In the genomic region with DNA sequence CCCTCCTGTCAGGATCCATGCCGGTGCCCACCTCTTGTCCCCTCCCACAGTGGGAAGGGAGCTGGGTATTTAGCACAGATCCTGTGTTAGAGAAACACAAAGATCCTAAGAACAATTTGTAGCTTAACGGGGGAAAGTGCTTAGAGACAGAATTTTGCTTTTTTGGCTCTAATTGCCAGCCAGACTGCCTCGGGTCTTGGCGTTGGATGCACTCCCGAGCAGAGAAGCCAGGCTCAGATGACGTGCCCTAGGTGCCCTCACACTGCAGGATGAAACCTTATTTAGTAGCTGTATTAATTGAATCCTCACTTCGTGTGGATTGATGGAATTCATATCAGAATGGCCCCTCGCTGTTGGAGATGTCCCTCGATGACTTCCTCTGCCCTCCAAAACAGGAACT, we compare ENCODE assay signal across 21 cellular contexts.
"Had no signal": no experiment of that assay in that cellular context is flagged by ENCODE, and none has a peak within 500 bp of the region (broad histone marks: within the 10 kb centered on the region; RNA-seq: fewer than 3 reads in every experiment).

No MANE protein-coding gene starts in this region.

- H3K4me1 ChIP-seq: heart left ventricle, neural progenitor cell, pancreas, tibial artery, uterus had no signal

- H3K9me3 ChIP-seq: pancreas, tibial artery, upper lobe of left lung, uterus had no signal

- DNase-seq: cortex of kidney; effector memory CD4-positive, alpha-beta T cell; heart left ventricle; hippocampal formation; kidney glomerular epithelial cell; occipital lobe; pancreas; right cardiac atrium; small intestine; stimulated activated CD4-positive, alpha-beta T cell treated with anti-CD3 and anti-CD28 coated beads, Interleukin-12 subunit alpha, Interleukin-12 subunit beta, amount 100 ng/mL, for 4 hours; stimulated activated naive CD4-positive, alpha-beta T cell; tibial artery; upper lobe of left lung; uterus had no signal

- H3K9ac ChIP-seq: neural progenitor cell had no signal

- H2AFZ ChIP-seq: neural progenitor cell had no signal

- H3K4me3 Mint-ChIP-seq: memory B cell; mesothelial cell of epicardium; natural killer cell treated with Interleukin-12 subunit alpha and Interleukin-12 subunit beta and Interleukin-15 and Interleukin-18, amount 100 ng/mL, for 72 hours; neural progenitor cell had no signal

- H3K36me3 ChIP-seq: heart left ventricle, neural progenitor cell, pancreas, tibial artery, upper lobe of left lung, uterus had no signal

- H3K27ac ChIP-seq: heart left ventricle, neural progenitor cell, pancreas, tibial artery, upper lobe of left lung, uterus had no signal

- H3K4me2 ChIP-seq: neural progenitor cell had no signal

- H3K4me3 ChIP-seq: heart left ventricle, neural progenitor cell, pancreas, tibial artery, upper lobe of left lung, uterus had no signal

- H3K36me3 Mint-ChIP-seq: memory B cell; mesothelial cell of epicardium; natural killer cell treated with Interleukin-12 subunit alpha and Interleukin-12 subunit beta and Interleukin-15 and Interleukin-18, amount 100 ng/mL, for 72 hours; neural progenitor cell had no signal

- H3K27ac Mint-ChIP-seq: memory B cell; mesothelial cell of epicardium; natural killer cell treated with Interleukin-12 subunit alpha and Interleukin-12 subunit beta and Interleukin-15 and Interleukin-18, amount 100 ng/mL, for 72 hours; neural progenitor cell; progenitor cell of endocrine pancreas had no signal

- H3K4me1 Mint-ChIP-seq: memory B cell, mesothelial cell of epicardium, neural progenitor cell had no signal

- ATAC-seq: esophagus mucosa; heart left ventricle; left lobe of liver; natural killer cell treated with Interleukin-12 subunit alpha and Interleukin-12 subunit beta and Interleukin-15 and Interleukin-18, amount 100 ng/mL, for 72 hours; pancreas; right cardiac atrium had no signal

- H3K27me3 ChIP-seq: neural progenitor cell, pancreas, upper lobe of left lung, uterus had no signal

- H3K9me3 Mint-ChIP-seq: natural killer cell treated with Interleukin-12 subunit alpha and Interleukin-12 subunit beta and Interleukin-15 and Interleukin-18, amount 100 ng/mL, for 72 hours had no signal
